In genomic region chr2:219484343-219485200, GRCh38 we compare ENCODE assay signal across 9 cellular contexts. TPM values are rescaled to one million over a fixed set of nuclear protein-coding genes. Genes with fewer than 3 reads are reported as not detected.
DNase-seq lines count a peak whose midpoint lies in the region; ATAC-seq and TF ChIP-seq lines count a peak whose summit lies in the region.
"Had no signal": no experiment of that assay in that cellular context is flagged by ENCODE, and none has a peak within 500 bp of the region (broad histone marks: within the 10 kb centered on the region; RNA-seq: fewer than 3 reads in every experiment).

No MANE protein-coding gene starts in this region.

- no peaks in the 10 kb centered on the region for H3K36me3 ChIP-seq in lower lobe of right lung
- H3K36me3 ChIP-seq in suprapubic skin: no peaks in the 10 kb centered on the region

- TF ChIP-seq EP300 in suprapubic skin (IDR thresholded peaks at IDR 0.05): no peak

- peak; percentile 25 to 38 for ATAC-seq in activated CD4-positive, CD25-positive, alpha-beta regulatory T cell treated with anti-CD3 and anti-CD28 coated beads, Interleukin-2, amount 50 U/mL, for 24 hours
- ATAC-seq in lower lobe of right lung: peak in 1 of 2 donors; percentile 40

- TF ChIP-seq CTCF in coronary artery (IDR thresholded peaks at IDR 0.05) (no peak), lower lobe of right lung (IDR thresholded peaks at IDR 0.05) (no peak), suprapubic skin (IDR thresholded peaks at IDR 0.05) (no peak)

- in situ Hi-C loops in ACHN (cut with HindIII; ENCODE audit: low pct_ligation_motif_present, low pct_unique_long_range_greater_than_20kb, low sequenced_read_pairs): no loop called here

- no peak for TF ChIP-seq POLR2A in suprapubic skin (IDR thresholded peaks at IDR 0.05)

- 7% methylated on average over 17 of the region's 89 CpGs for WGBS in suprapubic skin

- H3K9me3 ChIP-seq in lower lobe of right lung: no peaks in the 10 kb centered on the region
- no peaks in the 10 kb centered on the region for H3K9me3 ChIP-seq in suprapubic skin

- peaks cover 4% of the 10 kb centered on the region for H3K4me1 ChIP-seq in lower lobe of right lung
- peaks cover 19% of the 10 kb centered on the region for H3K4me1 ChIP-seq in suprapubic skin

- DNase-seq in activated CD4-positive, CD25-positive, alpha-beta regulatory T cell (lab: John Stamatoyannopoulos, UW): no peak
- no peak for DNase-seq in coronary artery (ENCODE audit: low spot score)
- no peak for DNase-seq in lower lobe of right lung
- no peak for DNase-seq in suprapubic skin (ENCODE audit: low spot score in 2 of 2)
- DNase-seq in stimulated activated CD4-positive, alpha-beta T cell treated with anti-CD3 and anti-CD28 coated beads, Interleukin-2, amount 100 ng/mL, for 48 hours: no peak
- DNase-seq in ACHN: no peak
- no peak for DNase-seq in T-helper 2 cell

- H3K4me3 ChIP-seq in coronary artery (peak overlapping the region; percentile 50), lower lobe of right lung (peak overlapping the region; percentile 30), suprapubic skin (peak overlapping the region; percentile 37)

- intact Hi-C loops in lower lobe of right lung (cut with DNase I): no loop called here

- H3K27me3 ChIP-seq in lower lobe of right lung (ENCODE audit: low read depth): peaks cover 75% of the 10 kb centered on the region
- H3K27me3 ChIP-seq in suprapubic skin: peaks cover 67% of the 10 kb centered on the region

- H3K27ac ChIP-seq in coronary artery (peak overlapping the region; percentile 3 to 38), lower lobe of right lung (no peak overlapping the region), suprapubic skin (no peak overlapping the region)

RNA-seq across cellular contexts. Expression of gene GMPPA, which starts 14.1 kb away (rescaled TPM):
- total RNA-seq in lower lobe of right lung (29.9 TPM), suprapubic skin (10 to 100 TPM; 18.3 to 31.3 (median 22.3) TPM)

RNA-seq across cellular contexts. Expression of gene ASIC4, which starts 29.7 kb away (rescaled TPM):
- total RNA-seq in lower lobe of right lung (0.53 TPM), suprapubic skin (not detected)
- total RNA-seq: LHCN-M2 had no signal

RNA-seq across cellular contexts. Expression of gene SPEG, which starts 49.9 kb away (rescaled TPM):
- 6.5 TPM for total RNA-seq in lower lobe of right lung
- total RNA-seq in suprapubic skin: 10 to 100 TPM in 1 of 4 donors, 1 to 10 TPM in 3; 6.5 to 17.2 (median 6.7) TPM

RNA-seq across cellular contexts. Expression of gene CHPF, which starts 59.0 kb away (rescaled TPM):
- 23.2 TPM for total RNA-seq in lower lobe of right lung
- 10 to 100 TPM; 28.8 to 62.1 (median 49.3) TPM for total RNA-seq in suprapubic skin

RNA-seq across cellular contexts. Expression of gene TMEM198, which starts 59.3 kb away (rescaled TPM):
- total RNA-seq in lower lobe of right lung: 1.4 TPM
- total RNA-seq in suprapubic skin: 1 to 10 TPM in 3 of 4 donors, under 1 TPM in 1; 0.56 to 1.9 (median 1.4) TPM

Comparison
In these comparisons a context has a peak if more than half of its experiments do, and no peak if none do; other contexts are left out.
1. H3K27ac ChIP-seq: peak in coronary artery (2 of 2); none in lower lobe of right lung (single experiment) and suprapubic skin (single experiment).
2. Peak in every context shown above with its lines, with median percentiles within 50 percentile points of each other: H3K4me3 ChIP-seq.